21 cellular contexts compared by ENCODE assay signal in the genomic region with DNA sequence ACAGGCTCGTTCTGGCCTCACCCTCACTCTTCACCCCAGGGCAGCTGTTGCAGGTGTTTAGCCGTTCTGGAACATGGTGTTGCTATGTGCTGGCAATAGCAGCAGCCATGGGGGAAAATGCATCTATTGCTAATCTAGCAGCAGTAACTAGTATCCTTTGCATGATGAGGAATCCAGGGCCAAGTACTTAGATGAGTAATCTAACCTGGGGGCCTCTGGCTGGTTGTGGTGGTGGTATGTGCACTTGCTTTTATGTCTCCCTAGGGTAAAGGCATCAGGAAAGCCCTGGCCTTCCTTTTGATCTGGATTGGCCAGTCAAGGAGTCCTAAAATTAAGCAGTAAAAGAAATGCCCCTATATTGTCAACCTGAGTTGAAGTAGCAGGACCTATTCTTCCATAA.
"Had no signal": no experiment of that assay in that cellular context is flagged by ENCODE, and none has a peak within 500 bp of the region (broad histone marks: within the 10 kb centered on the region; RNA-seq: fewer than 3 reads in every experiment).

No MANE protein-coding gene starts in this region.

- H3K9ac ChIP-seq: SK-N-SH had no signal

- H3K4me3 ChIP-seq: MG63 had no signal

- DNase-seq: KBM-7, MG63, NCI-H1092, NCI-H1105 treated with DMSO at 0.1 percent for 48 hours, NCI-H1417 treated with DMSO at 0.1 percent for 48 hours, NCI-H146, NCI-H1694 treated with DMSO at 0.1 percent for 48 hours, NCI-H1930, NCI-H2081, NCI-H2107, NCI-H2171 treated with DMSO at 0.1 percent for 48 hours, NCI-H2227 treated with DMSO at 0.1 percent for 48 hours, NCI-H510A, NCI-H524 treated with DMSO at 0.1 percent for 48 hours, NCI-H69, NCI-H774, Right ventricle myocardium superior, RPMI8226, SK-N-SH, SW 1271 had no signal

- FAIRE-seq: RCC 7860 had no signal

- H3K36me3 ChIP-seq: MG63 had no signal

- H3K4me2 ChIP-seq: SK-N-SH had no signal
